Comparison of ENCODE assay signal across 21 cellular contexts in the genomic region with DNA sequence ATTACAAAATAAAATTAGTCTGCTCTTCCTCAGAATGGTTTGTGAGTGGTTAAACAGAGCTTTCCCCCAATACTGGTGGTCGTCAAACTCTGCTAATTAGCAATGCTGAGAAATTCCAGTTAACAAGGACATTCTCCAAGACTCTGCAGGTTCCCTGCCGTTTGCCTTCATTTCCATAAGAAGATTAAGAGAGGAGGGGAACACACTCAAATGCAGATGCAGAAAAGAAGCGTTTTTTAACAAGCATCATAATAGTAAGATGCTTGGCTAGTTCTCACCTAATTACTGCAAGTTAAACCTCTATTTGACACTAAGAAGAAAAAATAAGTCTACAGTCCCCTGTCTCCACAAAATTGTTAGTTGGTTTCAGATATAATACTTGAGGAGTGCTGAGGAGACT. TPM values are rescaled to one million over a fixed set of nuclear protein-coding genes. Genes with fewer than 3 reads are reported as not detected.
"Had no signal": no experiment of that assay in that cellular context is flagged by ENCODE, and none has a peak within 500 bp of the region (broad histone marks: within the 10 kb centered on the region; RNA-seq: fewer than 3 reads in every experiment).

No MANE protein-coding gene starts in this region.

- DNase-seq: activated CD4-positive, alpha-beta T cell treated with anti-CD3 and anti-CD28 coated beads for 48 hours; activated CD8-positive, alpha-beta T cell treated with anti-CD3 and anti-CD28 coated beads for 36 hours; activated effector memory CD4-positive, alpha-beta T cell treated with Interleukin-2 at 50 U/mL for 16 hours; activated T-cell treated with anti-CD3 and anti-CD28 coated beads, Interleukin-2, amount 50 U/mL, for 4 hours; cerebellar nuclear complex; effector memory CD8-positive, alpha-beta T cell; foreskin melanocyte; left lung; naive thymus-derived CD8-positive, alpha-beta T cell; nucleus accumbens; small intestine; stimulated activated CD4-positive, alpha-beta T cell treated with anti-CD3 and anti-CD28 coated beads, Interleukin-4, amount 100 ng/mL, for 4 hours; stimulated activated CD8-positive, alpha-beta memory T cell treated with anti-CD3 and anti-CD28 coated beads, Interleukin-4, amount 100 ng/mL, for 48 hours; T-helper 17 cell; testis; upper lobe of right lung had no signal

- H3K9me3 Mint-ChIP-seq: activated CD8-positive, alpha-beta T cell treated with anti-CD3 and anti-CD28 coated beads for 36 hours; activated T-cell treated with anti-CD3 and anti-CD28 coated beads, Interleukin-2, amount 50 U/mL, for 4 hours; stimulated activated naive CD8-positive, alpha-beta T cell treated with anti-CD3 and anti-CD28 coated beads, Interleukin-15, Interleukin-2, amounts not matched to agents 100 ng/mL and 50 ng/mL, for 24 hours had no signal

- H3K4me3 Mint-ChIP-seq: activated CD8-positive, alpha-beta T cell treated with anti-CD3 and anti-CD28 coated beads for 36 hours; activated naive CD4-positive, alpha-beta T cell treated with anti-CD3 and anti-CD28 coated beads, Interleukin-2, amount 50 U/mL, for 24 hours; activated T-cell treated with anti-CD3 and anti-CD28 coated beads, Interleukin-2, amount 50 U/mL, for 4 hours; effector memory CD8-positive, alpha-beta T cell; naive thymus-derived CD8-positive, alpha-beta T cell; stimulated activated naive CD8-positive, alpha-beta T cell treated with anti-CD3 and anti-CD28 coated beads, Interleukin-15, Interleukin-2, amounts not matched to agents 100 ng/mL and 50 ng/mL, for 24 hours; T-helper 17 cell had no signal

- H3K9me3 ChIP-seq: left lung, right atrium auricular region, testis, upper lobe of right lung had no signal

- H3K4me3 ChIP-seq: left lung, right atrium auricular region, testis, upper lobe of right lung had no signal

- H3K36me3 ChIP-seq: left lung, right atrium auricular region, upper lobe of right lung had no signal

- H3K27ac Mint-ChIP-seq: activated CD8-positive, alpha-beta T cell treated with anti-CD3 and anti-CD28 coated beads for 36 hours; activated naive CD4-positive, alpha-beta T cell treated with anti-CD3 and anti-CD28 coated beads, Interleukin-2, amount 50 U/mL, for 24 hours; effector memory CD8-positive, alpha-beta T cell; naive thymus-derived CD8-positive, alpha-beta T cell; stimulated activated naive CD8-positive, alpha-beta T cell treated with anti-CD3 and anti-CD28 coated beads, Interleukin-15, Interleukin-2, amounts not matched to agents 100 ng/mL and 50 ng/mL, for 24 hours; T-helper 17 cell had no signal

- H3K27ac ChIP-seq: epithelial cell of prostate, left lung, right atrium auricular region, testis, upper lobe of right lung had no signal

RNA-seq across cellular contexts. Expression of gene SOX2, which starts 3.7 kb away (rescaled TPM):
- total RNA-seq: activated CD8-positive, alpha-beta T cell treated with anti-CD3 and anti-CD28 coated beads for 36 hours; fibroblast of lung; naive thymus-derived CD8-positive, alpha-beta T cell; T-helper 17 cell had no signal
